ENCODE assay signal across 8 cellular contexts in genomic region chr2:191539068-191539467, GRCh38.
DNase-seq lines count a peak whose midpoint lies in the region; ATAC-seq and TF ChIP-seq lines count a peak whose summit lies in the region.

No MANE protein-coding gene starts in this region.

- CTCF ChIA-PET in activated naive CD4-positive, alpha-beta T cell treated with anti-CD3 and anti-CD28 coated beads for 36 hours (lab: Charles Lee), result interaction anchor here (0.6 to 2.2 kb wide), 31 partner anchors 10 to 623 kb away, joined by 3 to 16 read pairs (median 4); no protein-coding TSS in a partner anchor

- H3K27ac Mint-ChIP-seq in activated naive CD4-positive, alpha-beta T cell treated with anti-CD3 and anti-CD28 coated beads for 36 hours, result no peak overlapping the region
- no peak overlapping the region for H3K27ac Mint-ChIP-seq in immature natural killer cell

- TF ChIP-seq CTCF in LNCaP clone FGC (IDR thresholded peaks at IDR 0.05; ENCODE audit: control insufficient read depth, extremely low read depth, insufficient read depth), result peak; percentile 56

- H3K4me3 Mint-ChIP-seq in activated naive CD4-positive, alpha-beta T cell treated with anti-CD3 and anti-CD28 coated beads for 36 hours, result no peak overlapping the region
- no peak overlapping the region for H3K4me3 Mint-ChIP-seq in immature natural killer cell

- H3K4me1 Mint-ChIP-seq in activated naive CD4-positive, alpha-beta T cell treated with anti-CD3 and anti-CD28 coated beads for 36 hours (ENCODE audit: low read depth), result no peaks in the 10 kb centered on the region
- no peaks in the 10 kb centered on the region for H3K4me1 Mint-ChIP-seq in immature natural killer cell

- H3K27me3 Mint-ChIP-seq in activated naive CD4-positive, alpha-beta T cell treated with anti-CD3 and anti-CD28 coated beads for 36 hours (ENCODE audit: low read depth), result no peaks in the 10 kb centered on the region
- peaks cover 0 to 6% (median 0%) of the 10 kb centered on the region in 3 donors for H3K27me3 Mint-ChIP-seq in immature natural killer cell (ENCODE audit: low read depth in 3 of 3)

- ATAC-seq in GM19035 (IDR thresholded peaks at IDR 0.05; ENCODE audit: unreplicated experiment), result no peak

- intact Hi-C loops in activated naive CD4-positive, alpha-beta T cell treated with anti-CD3 and anti-CD28 coated beads for 36 hours (cut with micrococcal nuclease), result no loop called here

- no peaks in the 10 kb centered on the region for H3K36me3 Mint-ChIP-seq in activated naive CD4-positive, alpha-beta T cell treated with anti-CD3 and anti-CD28 coated beads for 36 hours (ENCODE audit: low read depth)
- no peaks in the 10 kb centered on the region for H3K36me3 Mint-ChIP-seq in immature natural killer cell

- H3K4me3 ChIP-seq in LNCaP clone FGC (ENCODE audit: low read depth, low read length), result no peak overlapping the region

- DNase-seq in activated CD4-positive, alpha-beta T cell treated with anti-CD3 and anti-CD28 coated beads for 24 hours (ENCODE audit: low read depth in 2 of 2), result peak; percentile 7 to 10
- DNase-seq in activated CD4-positive, alpha-beta T cell treated with anti-CD3 and anti-CD28 coated beads for 1 hour, result no peak
- no peak for DNase-seq in LNCaP clone FGC (ENCODE audit: low read depth)
- DNase-seq in activated naive CD4-positive, alpha-beta T cell treated with anti-CD3 and anti-CD28 coated beads for 36 hours, result peak; percentile 66
- DNase-seq in kidney tubule cell (ENCODE audit: low spot score), result peak; percentile 7
- no peak for DNase-seq in SW480 (ENCODE audit: low spot score)
- no peak for DNase-seq in immature natural killer cell

- no peaks in the 10 kb centered on the region for H3K9me3 Mint-ChIP-seq in activated naive CD4-positive, alpha-beta T cell treated with anti-CD3 and anti-CD28 coated beads for 36 hours
- H3K9me3 Mint-ChIP-seq in immature natural killer cell, result no peaks in the 10 kb centered on the region

Comparison
In these comparisons a context has a peak if more than half of its experiments do, and no peak if none do; other contexts are left out.
1. DNase-seq: peak in activated CD4-positive, alpha-beta T cell treated with anti-CD3 and anti-CD28 coated beads for 24 hours (2 of 2), activated naive CD4-positive, alpha-beta T cell treated with anti-CD3 and anti-CD28 coated beads for 36 hours (single experiment) and kidney tubule cell (single experiment); none in activated CD4-positive, alpha-beta T cell treated with anti-CD3 and anti-CD28 coated beads for 1 hour (single experiment), LNCaP clone FGC (single experiment), SW480 (single experiment) and immature natural killer cell (0 of 3).